ENCODE assay signal across 8 cellular contexts in genomic region chr17:58082341-58082869, GRCh38. TPM values are rescaled to one million over a fixed set of nuclear protein-coding genes. Genes with fewer than 3 reads are reported as not detected.
A peak's percentile ranks its signal among the peaks of the same experiment; 100 is the strongest.
DNase-seq lines count a peak whose midpoint lies in the region; ATAC-seq and TF ChIP-seq lines count a peak whose summit lies in the region.

No MANE protein-coding gene starts in this region.

- CTCF ChIA-PET in activated CD4-positive, alpha-beta T cell treated with anti-CD3 and anti-CD28 coated beads, Interleukin-2, amount 10 ng/mL, durations not matched to agents 7 days and 5 days (lab: Charles Lee): interaction anchor here (1.4 kb wide), 1 partner anchor 133 kb away, joined by 3 read pairs; no protein-coding TSS in a partner anchor

- TF ChIP-seq CTCF in lower lobe of right lung (IDR thresholded peaks at IDR 0.05): no peak

- H3K4me3 Mint-ChIP-seq in activated CD4-positive, alpha-beta T cell treated with anti-CD3 and anti-CD28 coated beads, Interleukin-2, amount 10 ng/mL, durations not matched to agents 7 days and 5 days: peak overlapping the region; percentile 61
- H3K4me3 Mint-ChIP-seq in activated naive CD8-positive, alpha-beta T cell treated with anti-CD3 and anti-CD28 coated beads, Interleukin-2, amount 50 U/mL, for 24 hours: no peak overlapping the region

- no peaks in the 10 kb centered on the region for H3K9me3 Mint-ChIP-seq in activated CD4-positive, alpha-beta T cell treated with anti-CD3 and anti-CD28 coated beads, Interleukin-2, amount 10 ng/mL, durations not matched to agents 7 days and 5 days
- no peaks in the 10 kb centered on the region for H3K9me3 Mint-ChIP-seq in activated naive CD8-positive, alpha-beta T cell treated with anti-CD3 and anti-CD28 coated beads, Interleukin-2, amount 50 U/mL, for 24 hours

- peak overlapping the region; percentile 35 for H3K4me3 ChIP-seq in lower lobe of right lung

- H3K36me3 Mint-ChIP-seq in activated CD4-positive, alpha-beta T cell treated with anti-CD3 and anti-CD28 coated beads, Interleukin-2, amount 10 ng/mL, durations not matched to agents 7 days and 5 days (ENCODE audit: low read depth): peaks cover 23% of the 10 kb centered on the region
- peaks cover 23% of the 10 kb centered on the region for H3K36me3 Mint-ChIP-seq in activated naive CD8-positive, alpha-beta T cell treated with anti-CD3 and anti-CD28 coated beads, Interleukin-2, amount 50 U/mL, for 24 hours (ENCODE audit: low read depth)

- H3K9me3 ChIP-seq in lower lobe of right lung: no peaks in the 10 kb centered on the region

- H3K27me3 Mint-ChIP-seq in activated CD4-positive, alpha-beta T cell treated with anti-CD3 and anti-CD28 coated beads, Interleukin-2, amount 10 ng/mL, durations not matched to agents 7 days and 5 days: peaks cover 31% of the 10 kb centered on the region
- H3K27me3 Mint-ChIP-seq in activated naive CD8-positive, alpha-beta T cell treated with anti-CD3 and anti-CD28 coated beads, Interleukin-2, amount 50 U/mL, for 24 hours: peaks cover 8% of the 10 kb centered on the region

- peaks cover 36% of the 10 kb centered on the region for H3K4me1 ChIP-seq in lower lobe of right lung

- H3K27ac ChIP-seq in lower lobe of right lung (peak overlapping the region; percentile 59), temporal lobe (ENCODE audit: low read depth, low read length) (peak overlapping the region; percentile 85)

- intact Hi-C loops in lower lobe of right lung (cut with DNase I): no loop called here

- H3K27ac Mint-ChIP-seq in activated CD4-positive, alpha-beta T cell treated with anti-CD3 and anti-CD28 coated beads, Interleukin-2, amount 10 ng/mL, durations not matched to agents 7 days and 5 days: peak overlapping the region; percentile 72
- no peak overlapping the region for H3K27ac Mint-ChIP-seq in activated naive CD8-positive, alpha-beta T cell treated with anti-CD3 and anti-CD28 coated beads, Interleukin-2, amount 50 U/mL, for 24 hours

- H3K4me1 Mint-ChIP-seq in activated CD4-positive, alpha-beta T cell treated with anti-CD3 and anti-CD28 coated beads, Interleukin-2, amount 10 ng/mL, durations not matched to agents 7 days and 5 days: peaks cover 37% of the 10 kb centered on the region
- peaks cover 37% of the 10 kb centered on the region for H3K4me1 Mint-ChIP-seq in activated naive CD8-positive, alpha-beta T cell treated with anti-CD3 and anti-CD28 coated beads, Interleukin-2, amount 50 U/mL, for 24 hours

- POLR2A ChIA-PET in activated CD4-positive, alpha-beta T cell treated with anti-CD3 and anti-CD28 coated beads, Interleukin-2, amount 10 ng/mL, durations not matched to agents 7 days and 5 days (lab: Charles Lee): interaction anchor here (0.8 kb wide), 1 partner anchor 75 kb away, joined by 4 read pairs; no protein-coding TSS in a partner anchor

- no peaks in the 10 kb centered on the region for H3K27me3 ChIP-seq in lower lobe of right lung (ENCODE audit: low read depth)

- no peak for ATAC-seq in activated naive CD8-positive, alpha-beta T cell treated with anti-CD3 and anti-CD28 coated beads, Interleukin-2, amount 50 U/mL, for 24 hours
- no peak for ATAC-seq in lower lobe of right lung

- no peak for DNase-seq in activated CD4-positive, alpha-beta T cell treated with anti-CD3 and anti-CD28 coated beads, Interleukin-2, amount 10 ng/mL, durations not matched to agents 7 days and 5 days
- no peak for DNase-seq in activated CD4-positive, alpha-beta T cell treated with anti-CD3 and anti-CD28 coated beads for 4 hours
- DNase-seq in activated naive CD8-positive, alpha-beta T cell treated with anti-CD3 and anti-CD28 coated beads, Interleukin-2, amount 50 U/mL, for 24 hours: peak; percentile 14
- no peak for DNase-seq in lower lobe of right lung
- DNase-seq in AML-193 (lab: John Stamatoyannopoulos, UW): no peak
- DNase-seq in DMS 273 (lab: John Stamatoyannopoulos, UW; ENCODE audit: unreplicated experiment): no peak
- DNase-seq in 8988T: no peak

- H3K36me3 ChIP-seq in lower lobe of right lung: peaks cover 21% of the 10 kb centered on the region

RNA-seq across cellular contexts. Expression of gene DYNLL2, which starts 0.8 kb away (rescaled TPM):
- total RNA-seq in activated CD4-positive, alpha-beta T cell treated with anti-CD3 and anti-CD28 coated beads, Interleukin-2, amount 10 ng/mL, durations not matched to agents 7 days and 5 days: 10 to 100 TPM; 30.1 to 31.9 TPM
- total RNA-seq in lower lobe of right lung (33.8 TPM), temporal lobe (31.0 TPM)
